11 cellular contexts compared by ENCODE assay signal in genomic region chr16:4649744-4650442, GRCh38. TPM values are rescaled to one million over a fixed set of nuclear protein-coding genes. Genes with fewer than 3 reads are reported as not detected.
DNase-seq lines count a peak whose midpoint lies in the region; ATAC-seq, FAIRE-seq and TF ChIP-seq lines count a peak whose summit lies in the region.
"Had no signal": no experiment of that assay in that cellular context is flagged by ENCODE, and none has a peak within 500 bp of the region (broad histone marks: within the 10 kb centered on the region; RNA-seq: fewer than 3 reads in every experiment).

No MANE protein-coding gene starts in this region.

- BruUV-seq in HCT116 (replicated peaks; lab: Mats Ljungman, UMichigan) = no TSS peak

- no peak overlapping the region for H2AFZ ChIP-seq in HCT116 (ENCODE audit: low read depth, low read length, poor library complexity, severe bottlenecking)

- H3K4me3 ChIP-seq in HCT116 (replicated peaks in 1 of 2; ENCODE audit: low read depth in 1 of 2, low read length in 2 of 2) = no peak overlapping the region
- no peak overlapping the region for H3K4me3 ChIP-seq in small intestine (ENCODE audit: low read depth in 1 of 2, low read length in 2 of 2)
- H3K4me3 ChIP-seq in suprapubic skin = no peak overlapping the region
- H3K4me3 ChIP-seq: heart right ventricle had no signal

- H3K4me3 Mint-ChIP-seq in activated T-cell treated with anti-CD3 and anti-CD28 coated beads, Interleukin-2, amount 50 U/mL, for 24 hours = no peak overlapping the region
- H3K4me3 Mint-ChIP-seq in activated naive CD8-positive, alpha-beta T cell treated with anti-CD3 and anti-CD28 coated beads for 36 hours = no peak overlapping the region

- H3K36me3 ChIP-seq in HCT116 (ENCODE audit: control insufficient read depth in 1 of 2, insufficient read depth in 2 of 2, low read length in 2 of 2) = peaks cover 0 to 8% of the 10 kb centered on the region in 2 experiments; a peak in 2 of 4 replicates
- peaks cover 0 to 15% of the 10 kb centered on the region in 2 donors for H3K36me3 ChIP-seq in small intestine (ENCODE audit: control insufficient read depth in 2 of 2, insufficient read depth in 2 of 2, low read length in 2 of 2)
- peaks cover 49% of the 10 kb centered on the region for H3K36me3 ChIP-seq in suprapubic skin

- TF ChIP-seq CTCF in HCT116 (IDR thresholded peaks at IDR 0.05 in 2 of 3, conservative IDR thresholded peaks at IDR 0.05 in 1 of 3; ENCODE audit: borderline replicate concordance in 1 of 3, insufficient read depth in 1 of 3, low read depth in 2 of 3, low read length in 2 of 3) (no peak), suprapubic skin (IDR thresholded peaks at IDR 0.05) (no peak)

- H3K4me1 Mint-ChIP-seq in activated T-cell treated with anti-CD3 and anti-CD28 coated beads, Interleukin-2, amount 50 U/mL, for 24 hours (ENCODE audit: low read depth) = peaks cover 41% of the 10 kb centered on the region
- peaks cover 25% of the 10 kb centered on the region for H3K4me1 Mint-ChIP-seq in activated naive CD8-positive, alpha-beta T cell treated with anti-CD3 and anti-CD28 coated beads for 36 hours

- CTCF ChIA-PET in HCT116 (lab: Charles Lee) = interaction anchor here (0.5 to 1.3 kb wide), 7 partner anchors 16 to 308 kb away, joined by 3 to 5 read pairs (median 3); partner anchors contain the start of genes MGRN1 and SEC14L5

- WGBS in small intestine, 3 donors = 88 to 91% (median 90%) methylated on average over 25 of the region's 25 CpGs
- WGBS in suprapubic skin = 89% methylated on average over 25 of the region's 25 CpGs

- TF ChIP-seq RAD21 in HCT116 (IDR thresholded peaks at IDR 0.05; ENCODE audit: low read depth) = no peak

- no peak for TF ChIP-seq POLR2A in HCT116 (IDR thresholded peaks at IDR 0.05; ENCODE audit: borderline replicate concordance, extremely low read depth, insufficient read depth, insufficient read length)
- TF ChIP-seq POLR2A in suprapubic skin (IDR thresholded peaks at IDR 0.05) = no peak

- peaks cover 2 to 8% of the 10 kb centered on the region in 2 experiments; a peak in 3 of 4 replicates for H3K4me1 ChIP-seq in HCT116 (ENCODE audit: control insufficient read depth in 1 of 2, insufficient read depth in 2 of 2, low read length in 2 of 2)
- H3K4me1 ChIP-seq in small intestine (ENCODE audit: control insufficient read depth in 2 of 2, insufficient read depth in 1 of 2, low read depth in 1 of 2, low read length in 1 of 2) = peaks cover 0 to 5% of the 10 kb centered on the region in 2 donors
- H3K4me1 ChIP-seq in suprapubic skin = peaks cover 4% of the 10 kb centered on the region

- POLR2A ChIA-PET in HCT116 (lab: Charles Lee) = no interaction called here

- H3K27ac ChIP-seq in HCT116 (ENCODE audit: low read depth, low read length) (no peak overlapping the region), small intestine (ENCODE audit: low read depth in 1 of 2, low read length in 1 of 2) (no peak overlapping the region), suprapubic skin (no peak overlapping the region)
- H3K27ac ChIP-seq: VCaP had no signal

- H3K27ac Mint-ChIP-seq in activated T-cell treated with anti-CD3 and anti-CD28 coated beads, Interleukin-2, amount 50 U/mL, for 24 hours = peak overlapping the region; percentile 11
- H3K27ac Mint-ChIP-seq in activated naive CD8-positive, alpha-beta T cell treated with anti-CD3 and anti-CD28 coated beads for 36 hours = no peak overlapping the region

- no peaks in the 10 kb centered on the region for H3K9me2 ChIP-seq in HCT116 (ENCODE audit: insufficient read depth)

- no peaks in the 10 kb centered on the region for H3K27me3 Mint-ChIP-seq in activated T-cell treated with anti-CD3 and anti-CD28 coated beads, Interleukin-2, amount 50 U/mL, for 24 hours
- no peaks in the 10 kb centered on the region for H3K27me3 Mint-ChIP-seq in activated naive CD8-positive, alpha-beta T cell treated with anti-CD3 and anti-CD28 coated beads for 36 hours

- H3K9me3 ChIP-seq in HCT116 (ENCODE audit: control insufficient read depth in 1 of 2, insufficient read depth in 1 of 2, low read depth in 1 of 2, low read length in 2 of 2) (no peaks in the 10 kb centered on the region), small intestine (ENCODE audit: control insufficient read depth, low read depth) (no peaks in the 10 kb centered on the region), suprapubic skin (no peaks in the 10 kb centered on the region)
- H3K9me3 ChIP-seq: heart right ventricle had no signal

- H3K79me2 ChIP-seq in HCT116 (ENCODE audit: insufficient read depth, low read length) = peaks cover 42% of the 10 kb centered on the region

- H3K9ac ChIP-seq in HCT116 (ENCODE audit: low read length) = no peak overlapping the region

- no peak for ATAC-seq in HCT116

- TF ChIP-seq EP300 in suprapubic skin (IDR thresholded peaks at IDR 0.05) = no peak

- H3K4me2 ChIP-seq in HCT116 (ENCODE audit: low read length) = peak overlapping the region; percentile 19; the same call in 1 of the 2 replicates

- H3K27me3 ChIP-seq in HCT116 (ENCODE audit: insufficient read depth, low read length) (no peaks in the 10 kb centered on the region), small intestine (ENCODE audit: control insufficient read depth in 2 of 2, insufficient read depth in 2 of 2, low read length in 2 of 2) (no peaks in the 10 kb centered on the region), suprapubic skin (no peaks in the 10 kb centered on the region)
- H3K27me3 ChIP-seq: heart right ventricle had no signal

- no peak for DNase-seq in activated T-cell treated with anti-CD3 and anti-CD28 coated beads, Interleukin-2, amount 50 U/mL, for 24 hours
- no peak for DNase-seq in activated T-cell treated with anti-CD3 and anti-CD28 coated beads, Interleukin-2, amount 50 U/mL, for 1 hour
- DNase-seq in HCT116 (ENCODE audit: low read depth, low spot score) (no peak), small intestine (peak; percentile 29), suprapubic skin (ENCODE audit: low spot score in 2 of 2) (no peak), frontal cortex (ENCODE audit: low spot score in 2 of 2) (no peak), DMS114 treated with DMSO at 0.1 percent for 48 hours (lab: John Stamatoyannopoulos, UW; ENCODE audit: unreplicated experiment) (no peak)
- DNase-seq in activated naive CD8-positive, alpha-beta T cell treated with anti-CD3 and anti-CD28 coated beads for 36 hours = peak; percentile 35
- DNase-seq: SW 1271 had no signal

- no peak for FAIRE-seq in small intestine (lab: Jason Lieb, UNC)
- FAIRE-seq in frontal cortex (lab: Jason Lieb, UNC) = no peak

- RAD21 ChIA-PET in HCT116 (lab: Charles Lee; ENCODE audit: low non-redundant PET in 1 of 2, low total read pairs in 2 of 2, uncharacterized antibody in 2 of 2, unreplicated experiment in 2 of 2) = interaction anchor here in 1 of 2 experiments (0.6 kb wide), 1 partner anchor 101 kb away, joined by 3 read pairs; no protein-coding TSS in a partner anchor

- intact Hi-C loops in HCT116 (cut with micrococcal nuclease) = loop anchor here (10.0 kb wide), 1 partner anchor 135 kb away; no protein-coding TSS in a partner anchor

- H3K36me3 Mint-ChIP-seq in activated T-cell treated with anti-CD3 and anti-CD28 coated beads, Interleukin-2, amount 50 U/mL, for 24 hours (ENCODE audit: low read depth) = peaks cover 67% of the 10 kb centered on the region
- H3K36me3 Mint-ChIP-seq in activated naive CD8-positive, alpha-beta T cell treated with anti-CD3 and anti-CD28 coated beads for 36 hours = peaks cover 21% of the 10 kb centered on the region

- H3K9me3 Mint-ChIP-seq in activated T-cell treated with anti-CD3 and anti-CD28 coated beads, Interleukin-2, amount 50 U/mL, for 24 hours = no peaks in the 10 kb centered on the region
- H3K9me3 Mint-ChIP-seq in activated naive CD8-positive, alpha-beta T cell treated with anti-CD3 and anti-CD28 coated beads for 36 hours = no peaks in the 10 kb centered on the region

- no peaks in the 10 kb centered on the region for H4K20me1 ChIP-seq in HCT116 (ENCODE audit: insufficient read depth)

TF ChIP-seq in HCT116, 20 proteins besides CTCF, POLR2A, EP300 and RAD21 (continues in another document):
- TF ChIP-seq FOSL1 (IDR thresholded peaks at IDR 0.05; ENCODE audit: low read depth) (no peak), SRF (IDR thresholded peaks at IDR 0.05; ENCODE audit: low read depth) (no peak), MAX (IDR thresholded peaks at IDR 0.05) (no peak)

RNA-seq across cellular contexts. Expression of gene MGRN1, which starts 25.3 kb away (rescaled TPM):
- total RNA-seq in HCT116 (2021; ENCODE audit: unreplicated experiment) (50.6 TPM), suprapubic skin (10 to 100 TPM; 30.8 to 58.2 (median 44.8) TPM), frontal cortex (33.4 TPM)
- polyA plus RNA-seq in HCT116 (2012) = 26.2 and 33.7 TPM in 2 replicates
- total RNA-seq in activated naive CD8-positive, alpha-beta T cell treated with anti-CD3 and anti-CD28 coated beads for 36 hours = 10 to 100 TPM; 63.7 to 64.3 TPM
- polyA plus RNA-seq in small intestine = 10 to 100 TPM; 21.1 to 25.6 (median 25.5) TPM

RNA-seq across cellular contexts. Expression of gene UBALD1, which starts 35.2 kb away (rescaled TPM):
- total RNA-seq in HCT116 (2021; ENCODE audit: unreplicated experiment) (45.9 TPM), suprapubic skin (10 to 100 TPM; 11.5 to 29.7 (median 15.2) TPM), frontal cortex (1.6 TPM)
- 24.9 and 39.8 TPM in 2 replicates for polyA plus RNA-seq in HCT116 (2012)
- total RNA-seq in activated naive CD8-positive, alpha-beta T cell treated with anti-CD3 and anti-CD28 coated beads for 36 hours = 10 to 100 TPM; 21.3 to 25.4 TPM
- 10 to 100 TPM; 21.7 to 27.8 (median 25.3) TPM for polyA plus RNA-seq in small intestine

RNA-seq across cellular contexts. Expression of gene NUDT16L1, which starts 43.5 kb away (rescaled TPM):
- total RNA-seq in HCT116 (2021; ENCODE audit: unreplicated experiment) (23.4 TPM), suprapubic skin (10 to 100 TPM; 19.9 to 32.7 (median 24.6) TPM), frontal cortex (34.6 TPM)
- polyA plus RNA-seq in HCT116 (2012) = 21.1 and 22.7 TPM in 2 replicates
- total RNA-seq in activated naive CD8-positive, alpha-beta T cell treated with anti-CD3 and anti-CD28 coated beads for 36 hours = 10 to 100 TPM; 26.5 to 29.1 TPM
- polyA plus RNA-seq in small intestine = 10 to 100 TPM; 44.5 to 73.1 (median 61.6) TPM

Comparison
In these comparisons a context has a peak if more than half of its experiments do, and no peak if none do; other contexts are left out.
1. DNase-seq: peak in activated naive CD8-positive, alpha-beta T cell treated with anti-CD3 and anti-CD28 coated beads for 36 hours (single experiment) and small intestine (single experiment); none in activated T-cell treated with anti-CD3 and anti-CD28 coated beads, Interleukin-2, amount 50 U/mL, for 24 hours (single experiment), activated T-cell treated with anti-CD3 and anti-CD28 coated beads, Interleukin-2, amount 50 U/mL, for 1 hour (single experiment), HCT116 (single experiment), suprapubic skin (0 of 2), frontal cortex (0 of 2) and DMS114 treated with DMSO at 0.1 percent for 48 hours (single experiment).